1 cellular context compared by ENCODE assay signal in the genomic region with DNA sequence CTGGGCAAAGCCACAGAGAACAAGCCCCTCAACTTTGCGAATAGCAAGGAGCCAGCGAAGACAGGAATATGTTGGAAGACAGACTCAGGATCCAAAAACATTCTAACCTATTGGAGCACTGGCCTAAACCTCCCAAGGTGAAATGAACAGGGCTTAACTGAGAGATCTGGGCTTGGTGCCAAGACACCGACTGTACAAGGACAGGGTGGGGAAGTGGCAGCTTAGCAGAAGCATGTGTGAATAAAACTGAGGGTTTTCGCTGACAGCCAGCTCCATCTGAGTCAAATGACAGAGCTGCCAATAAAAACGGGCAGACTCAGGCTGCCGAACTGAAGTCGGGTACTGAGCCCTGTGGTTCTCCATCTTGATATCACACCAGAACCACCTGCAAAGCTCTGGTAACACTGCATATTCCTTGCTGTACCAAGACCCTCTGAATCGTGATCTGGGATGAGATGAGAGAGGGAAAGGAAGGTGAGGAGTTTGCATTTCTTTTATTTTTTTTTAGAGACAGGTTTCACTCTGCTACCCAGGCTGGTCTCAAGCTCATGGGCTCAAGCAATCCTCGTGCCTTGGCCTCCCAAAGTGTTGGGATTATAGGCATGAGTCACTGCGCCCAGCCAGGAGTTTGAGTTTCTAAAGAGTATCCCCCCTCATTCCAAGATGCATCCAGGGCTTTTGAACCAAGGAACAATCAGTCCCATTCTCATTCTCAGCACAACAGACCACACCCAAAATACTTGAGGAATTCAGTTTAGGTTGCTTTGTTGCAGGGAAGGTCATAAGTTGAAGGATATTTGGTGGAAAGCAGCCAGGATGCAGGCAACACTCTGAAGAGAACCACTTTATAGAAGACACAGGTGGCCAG.
TF ChIP-seq lines count a peak whose summit lies in the region.

No MANE protein-coding gene starts in this region.

TF ChIP-seq in K562, 482 proteins besides CTCF, POLR2A, EP300 and RAD21:
- TF ChIP-seq SPI1 (IDR thresholded peaks at IDR 0.05; ENCODE audit: borderline replicate concordance, low read depth, low read length) = peak; percentile 66; the same call in 1 of the 2 replicates
- TF ChIP-seq GATA2 (CRISPR knock-in tag; IDR thresholded peaks at IDR 0.05) = 0 out of 2 replicates have a peak, but pooled peaks have one; percentile 21
- TF ChIP-seq DMBX1 (CRISPR knock-in tag; IDR thresholded peaks at IDR 0.05; ENCODE audit: borderline replicate concordance) = no peak
- TF ChIP-seq NFIC (IDR thresholded peaks at IDR 0.05) = peak; percentile 84
- TF ChIP-seq FOXO4 (CRISPR knock-in tag; IDR thresholded peaks at IDR 0.05) = no peak
TF ChIP-seq in K562: peak in this region for 3.
